ENCODE assay signal across 15 cellular contexts in genomic region chr20:36777152-36777551, GRCh38.
"Had no signal": no experiment of that assay in that cellular context is flagged by ENCODE, and none has a peak within 500 bp of the region (broad histone marks: within the 10 kb centered on the region; RNA-seq: fewer than 3 reads in every experiment).

No MANE protein-coding gene starts in this region.

- H3K36me3 ChIP-seq: transverse colon had no signal

- H3K27me3 ChIP-seq: esophagus squamous epithelium, transverse colon had no signal

- H3K9ac ChIP-seq: parathyroid adenoma had no signal

- H3K9me3 ChIP-seq: esophagus squamous epithelium, transverse colon had no signal

- H3K4me3 Mint-ChIP-seq: activated CD8-positive, alpha-beta memory T cell treated with anti-CD3 and anti-CD28 coated beads, Interleukin-2, amount 10 ng/mL, durations not matched to agents 7 days and 5 days; activated naive CD8-positive, alpha-beta T cell treated with anti-CD3 and anti-CD28 coated beads, Interleukin-2, amount 10 ng/mL, durations not matched to agents 7 days and 5 days; activated T-cell treated with anti-CD3 and anti-CD28 coated beads, Interleukin-2, amount 50 U/mL, for 24 hours; stimulated activated memory B cell treated with anti-CD40 and anti-IgM and Interleukin-4, amounts not matched to agents 10 μg/mL and 1 μg/mL and 100 μg/mL, for 72 hours had no signal

- H3K27ac ChIP-seq: parathyroid adenoma, transverse colon had no signal

- DNase-seq: activated CD4-positive, alpha-beta T cell treated with anti-CD3 and anti-CD28 coated beads, Interleukin-2, amount 50 U/mL, for 48 hours; activated CD8-positive, alpha-beta memory T cell treated with anti-CD3 and anti-CD28 coated beads, Interleukin-2, amount 10 ng/mL, durations not matched to agents 7 days and 5 days; activated naive CD8-positive, alpha-beta T cell treated with anti-CD3 and anti-CD28 coated beads, Interleukin-2, amount 10 ng/mL, durations not matched to agents 7 days and 5 days; activated T-cell treated with anti-CD3 and anti-CD28 coated beads, Interleukin-2, amount 50 U/mL, for 24 hours; anterior cingulate cortex; esophagus squamous epithelium; foreskin fibroblast; mesenchymal stem cell; retina; stimulated activated CD4-positive, alpha-beta T cell treated with anti-CD3 and anti-CD28 coated beads, Interleukin-1b, Interleukin-23, amount 100 ng/mL, for 48 hours; transverse colon had no signal

- H3K27me3 Mint-ChIP-seq: activated CD8-positive, alpha-beta memory T cell treated with anti-CD3 and anti-CD28 coated beads, Interleukin-2, amount 10 ng/mL, durations not matched to agents 7 days and 5 days; activated T-cell treated with anti-CD3 and anti-CD28 coated beads, Interleukin-2, amount 50 U/mL, for 24 hours; stimulated activated memory B cell treated with anti-CD40 and anti-IgM and Interleukin-4, amounts not matched to agents 10 μg/mL and 1 μg/mL and 100 μg/mL, for 72 hours had no signal

- FAIRE-seq: bronchial epithelial cell had no signal

- ATAC-seq: activated CD8-positive, alpha-beta memory T cell treated with anti-CD3 and anti-CD28 coated beads, Interleukin-2, amount 10 ng/mL, durations not matched to agents 7 days and 5 days; left lobe of liver; stimulated activated memory B cell treated with anti-CD40 and anti-IgM and Interleukin-4, amounts not matched to agents 10 μg/mL and 1 μg/mL and 100 μg/mL, for 72 hours had no signal

- H3K4me3 ChIP-seq: esophagus squamous epithelium, transverse colon had no signal

- H3K9me3 Mint-ChIP-seq: activated naive CD8-positive, alpha-beta T cell treated with anti-CD3 and anti-CD28 coated beads, Interleukin-2, amount 10 ng/mL, durations not matched to agents 7 days and 5 days; activated T-cell treated with anti-CD3 and anti-CD28 coated beads, Interleukin-2, amount 50 U/mL, for 24 hours; stimulated activated memory B cell treated with anti-CD40 and anti-IgM and Interleukin-4, amounts not matched to agents 10 μg/mL and 1 μg/mL and 100 μg/mL, for 72 hours had no signal

- H3K36me3 Mint-ChIP-seq: stimulated activated memory B cell treated with anti-CD40 and anti-IgM and Interleukin-4, amounts not matched to agents 10 μg/mL and 1 μg/mL and 100 μg/mL, for 72 hours had no signal

- H3K27ac Mint-ChIP-seq: activated CD8-positive, alpha-beta memory T cell treated with anti-CD3 and anti-CD28 coated beads, Interleukin-2, amount 10 ng/mL, durations not matched to agents 7 days and 5 days; activated naive CD8-positive, alpha-beta T cell treated with anti-CD3 and anti-CD28 coated beads, Interleukin-2, amount 10 ng/mL, durations not matched to agents 7 days and 5 days; activated T-cell treated with anti-CD3 and anti-CD28 coated beads, Interleukin-2, amount 50 U/mL, for 24 hours had no signal
